8 cellular contexts compared by ENCODE assay signal in genomic region chr12:62632521-62632920, GRCh38.
DNase-seq lines count a peak whose midpoint lies in the region; ATAC-seq and TF ChIP-seq lines count a peak whose summit lies in the region.

No MANE protein-coding gene starts in this region.

- no peaks in the 10 kb centered on the region for H3K9me3 Mint-ChIP-seq in activated CD4-positive, alpha-beta T cell treated with anti-CD3 and anti-CD28 coated beads, Interleukin-2, amount 10 ng/mL, durations not matched to agents 7 days and 5 days

- TF ChIP-seq RAD21 in neural cell (conservative IDR thresholded peaks at IDR 0.05): no peak

- TF ChIP-seq CTCF in AG09309 (IDR thresholded peaks at IDR 0.05; ENCODE audit: control insufficient read depth, insufficient read depth, low read depth, low read length, missing control alignments): no peak
- no peak for TF ChIP-seq CTCF in fibroblast of villous mesenchyme (IDR thresholded peaks at IDR 0.05; ENCODE audit: insufficient read depth, low read depth, low read length)
- TF ChIP-seq CTCF in neural cell (IDR thresholded peaks at IDR 0.05; ENCODE audit: poor library complexity, severe bottlenecking): no peak

- no peak overlapping the region for H3K27ac Mint-ChIP-seq in activated CD4-positive, alpha-beta T cell treated with anti-CD3 and anti-CD28 coated beads, Interleukin-2, amount 10 ng/mL, durations not matched to agents 7 days and 5 days

- H3K79me2 ChIP-seq in neural cell (replicated peaks; ENCODE audit: insufficient read depth, low read length): no peaks in the 10 kb centered on the region

- CTCF ChIA-PET in activated CD4-positive, alpha-beta T cell treated with anti-CD3 and anti-CD28 coated beads, Interleukin-2, amount 10 ng/mL, durations not matched to agents 7 days and 5 days (lab: Charles Lee): interaction anchor here (0.7 to 1.6 kb wide), 3 partner anchors 12 to 18 kb away, joined by 3 read pairs; no protein-coding TSS in a partner anchor

- H3K4me1 Mint-ChIP-seq in activated CD4-positive, alpha-beta T cell treated with anti-CD3 and anti-CD28 coated beads, Interleukin-2, amount 10 ng/mL, durations not matched to agents 7 days and 5 days: peaks cover 3% of the 10 kb centered on the region

- H3K9me2 ChIP-seq in neural cell (ENCODE audit: insufficient read depth, low read length): no peaks in the 10 kb centered on the region

- ATAC-seq in GM18511 (IDR thresholded peaks at IDR 0.05; ENCODE audit: unreplicated experiment) (peak; percentile 55), HG03066 (IDR thresholded peaks at IDR 0.05; ENCODE audit: low read depth, unreplicated experiment) (peak; percentile 41), GM21390 (IDR thresholded peaks at IDR 0.05; ENCODE audit: unreplicated experiment) (no peak)

- peak overlapping the region; percentile 56 for H3K4me3 ChIP-seq in AG09309 (ENCODE audit: control insufficient read depth, low read depth, low read length)
- peak overlapping the region; percentile 54 for H3K4me3 ChIP-seq in fibroblast of villous mesenchyme (ENCODE audit: low read depth, low read length)
- peak overlapping the region; percentile 49 for H3K4me3 ChIP-seq in neural cell (ENCODE audit: low read length)

- H3K36me3 ChIP-seq in neural cell (ENCODE audit: insufficient read depth, low read length): no peaks in the 10 kb centered on the region

- H3K27me3 ChIP-seq in neural cell (ENCODE audit: insufficient read depth, low read depth, low read length): peaks cover 24% of the 10 kb centered on the region

- H3K4me3 Mint-ChIP-seq in activated CD4-positive, alpha-beta T cell treated with anti-CD3 and anti-CD28 coated beads, Interleukin-2, amount 10 ng/mL, durations not matched to agents 7 days and 5 days: peak overlapping the region; percentile 14

- no peaks in the 10 kb centered on the region for H3K9me3 ChIP-seq in neural cell (ENCODE audit: low read length)

- H3K4me2 ChIP-seq in neural cell (ENCODE audit: low read length): no peak overlapping the region

- DNase-seq in AG09309 (ENCODE audit: low read depth) (peak; percentile 37), fibroblast of villous mesenchyme (ENCODE audit: low read depth) (peak; percentile 47)
- DNase-seq in activated CD4-positive, alpha-beta T cell treated with anti-CD3 and anti-CD28 coated beads, Interleukin-2, amount 10 ng/mL, durations not matched to agents 7 days and 5 days: no peak
- no peak for DNase-seq in NK-92 treated with Interleukin-12 subunit alpha and Interleukin-12 subunit beta, amount 100 ng/mL, for 24 hours (lab: John Stamatoyannopoulos, UW)

- H3F3A ChIP-seq in neural cell (ENCODE audit: insufficient read depth, low read length, poor library complexity, severe bottlenecking): no peaks in the 10 kb centered on the region

- H3K27ac ChIP-seq in neural cell (ENCODE audit: low read length): no peak overlapping the region

- peaks cover 75% of the 10 kb centered on the region for H3K27me3 Mint-ChIP-seq in activated CD4-positive, alpha-beta T cell treated with anti-CD3 and anti-CD28 coated beads, Interleukin-2, amount 10 ng/mL, durations not matched to agents 7 days and 5 days

- POLR2A ChIA-PET in activated CD4-positive, alpha-beta T cell treated with anti-CD3 and anti-CD28 coated beads, Interleukin-2, amount 10 ng/mL, durations not matched to agents 7 days and 5 days (lab: Charles Lee): no interaction called here

- TF ChIP-seq EP300 in neural cell (conservative IDR thresholded peaks at IDR 0.05; ENCODE audit: poor library complexity, severe bottlenecking): no peak

- no peak overlapping the region for H3K9ac ChIP-seq in neural cell (ENCODE audit: low read length)

- H3K36me3 Mint-ChIP-seq in activated CD4-positive, alpha-beta T cell treated with anti-CD3 and anti-CD28 coated beads, Interleukin-2, amount 10 ng/mL, durations not matched to agents 7 days and 5 days (ENCODE audit: low read depth): no peaks in the 10 kb centered on the region

- H2AFZ ChIP-seq in neural cell (ENCODE audit: low read depth, low read length): no peak overlapping the region

- no peaks in the 10 kb centered on the region for H4K20me1 ChIP-seq in neural cell (ENCODE audit: insufficient read depth)

TF ChIP-seq in neural cell, 6 proteins besides CTCF, POLR2A, EP300 and RAD21:
- TF ChIP-seq TAF1 (IDR thresholded peaks at IDR 0.05; ENCODE audit: low read depth) (no peak), MXI1 (conservative IDR thresholded peaks at IDR 0.05; ENCODE audit: poor library complexity, severe bottlenecking) (no peak), EZH2 (IDR thresholded peaks at IDR 0.05; ENCODE audit: borderline replicate concordance, insufficient read depth, low read length, poor library complexity, severe bottlenecking) (no peak), POLR2AphosphoS5 (IDR thresholded peaks at IDR 0.05) (no peak), SMC3 (conservative IDR thresholded peaks at IDR 0.05; ENCODE audit: poor library complexity) (no peak)

Comparison
In these comparisons a context has a peak if more than half of its experiments do, and no peak if none do; other contexts are left out.
1. DNase-seq: peak in AG09309 (single experiment) and fibroblast of villous mesenchyme (single experiment); none in activated CD4-positive, alpha-beta T cell treated with anti-CD3 and anti-CD28 coated beads, Interleukin-2, amount 10 ng/mL, durations not matched to agents 7 days and 5 days (single experiment) and NK-92 treated with Interleukin-12 subunit alpha and Interleukin-12 subunit beta, amount 100 ng/mL, for 24 hours (single experiment).
2. Peak in every context shown above with its lines, with median percentiles within 50 percentile points of each other: H3K4me3 ChIP-seq.